1 cellular context compared by ENCODE assay signal in the genomic region with DNA sequence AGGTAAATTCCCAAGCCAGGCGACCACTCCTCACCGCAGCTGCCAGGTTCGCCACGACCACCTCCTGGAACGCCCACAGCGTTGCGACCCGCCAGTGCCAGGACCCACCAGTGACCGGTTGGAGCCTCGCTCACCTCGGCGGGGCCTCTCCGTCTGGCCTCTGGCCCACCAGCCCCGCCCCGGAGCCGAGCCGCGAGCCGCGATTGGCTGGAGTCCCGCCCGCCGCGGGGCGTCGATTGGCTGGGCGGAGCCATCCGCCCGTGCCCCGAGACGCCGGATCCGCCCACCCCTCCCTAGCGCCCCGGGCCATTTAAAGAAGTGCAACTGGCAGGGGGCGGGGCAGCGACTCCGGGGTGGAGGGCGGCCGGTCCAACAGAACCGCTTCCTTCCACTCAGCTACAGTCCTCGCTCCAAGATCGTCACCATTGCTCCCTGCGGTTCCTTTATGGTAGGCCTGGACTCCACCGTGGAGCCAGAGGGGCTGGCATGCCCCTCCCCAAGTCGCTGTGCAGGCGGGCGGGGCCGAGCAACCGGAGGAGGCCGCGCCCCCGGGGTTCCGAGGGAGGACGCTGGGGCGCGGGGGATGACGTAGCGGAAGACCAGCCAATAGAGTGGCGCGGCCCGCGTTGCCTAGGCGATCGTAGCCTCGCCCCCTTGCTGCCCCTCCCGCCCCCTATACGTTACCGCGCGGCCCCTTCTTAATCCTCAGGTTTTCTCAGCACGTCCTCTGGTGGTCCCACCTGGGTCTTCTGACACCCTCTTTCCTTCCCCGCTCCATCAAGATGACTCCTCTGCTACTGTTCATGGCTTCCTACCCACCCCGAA.
A peak's percentile ranks its signal among the peaks of the same experiment; 100 is the strongest.
TF ChIP-seq lines count a peak whose summit lies in the region.

A gene with protein sequence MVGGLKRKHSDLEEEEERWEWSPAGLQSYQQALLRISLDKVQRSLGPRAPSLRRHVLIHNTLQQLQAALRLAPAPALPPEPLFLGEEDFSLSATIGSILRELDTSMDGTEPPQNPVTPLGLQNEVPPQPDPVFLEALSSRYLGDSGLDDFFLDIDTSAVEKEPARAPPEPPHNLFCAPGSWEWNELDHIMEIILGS (minus strand): TSS at position 155 of the 825 bp plus-strand sequence. CDS start 2,255 bp downstream, outside the sequence.

TF ChIP-seq in HepG2, 621 proteins besides CTCF, POLR2A, EP300 and RAD21 (continued from another document and continues in another):
- TF ChIP-seq, protein P1, sequence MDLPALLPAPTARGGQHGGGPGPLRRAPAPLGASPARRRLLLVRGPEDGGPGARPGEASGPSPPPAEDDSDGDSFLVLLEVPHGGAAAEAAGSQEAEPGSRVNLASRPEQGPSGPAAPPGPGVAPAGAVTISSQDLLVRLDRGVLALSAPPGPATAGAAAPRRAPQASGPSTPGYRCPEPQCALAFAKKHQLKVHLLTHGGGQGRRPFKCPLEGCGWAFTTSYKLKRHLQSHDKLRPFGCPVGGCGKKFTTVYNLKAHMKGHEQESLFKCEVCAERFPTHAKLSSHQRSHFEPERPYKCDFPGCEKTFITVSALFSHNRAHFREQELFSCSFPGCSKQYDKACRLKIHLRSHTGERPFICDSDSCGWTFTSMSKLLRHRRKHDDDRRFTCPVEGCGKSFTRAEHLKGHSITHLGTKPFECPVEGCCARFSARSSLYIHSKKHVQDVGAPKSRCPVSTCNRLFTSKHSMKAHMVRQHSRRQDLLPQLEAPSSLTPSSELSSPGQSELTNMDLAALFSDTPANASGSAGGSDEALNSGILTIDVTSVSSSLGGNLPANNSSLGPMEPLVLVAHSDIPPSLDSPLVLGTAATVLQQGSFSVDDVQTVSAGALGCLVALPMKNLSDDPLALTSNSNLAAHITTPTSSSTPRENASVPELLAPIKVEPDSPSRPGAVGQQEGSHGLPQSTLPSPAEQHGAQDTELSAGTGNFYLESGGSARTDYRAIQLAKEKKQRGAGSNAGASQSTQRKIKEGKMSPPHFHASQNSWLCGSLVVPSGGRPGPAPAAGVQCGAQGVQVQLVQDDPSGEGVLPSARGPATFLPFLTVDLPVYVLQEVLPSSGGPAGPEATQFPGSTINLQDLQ (CRISPR knock-in tag; IDR thresholded peaks at IDR 0.05) = no peak
- TF ChIP-seq, protein P2, sequence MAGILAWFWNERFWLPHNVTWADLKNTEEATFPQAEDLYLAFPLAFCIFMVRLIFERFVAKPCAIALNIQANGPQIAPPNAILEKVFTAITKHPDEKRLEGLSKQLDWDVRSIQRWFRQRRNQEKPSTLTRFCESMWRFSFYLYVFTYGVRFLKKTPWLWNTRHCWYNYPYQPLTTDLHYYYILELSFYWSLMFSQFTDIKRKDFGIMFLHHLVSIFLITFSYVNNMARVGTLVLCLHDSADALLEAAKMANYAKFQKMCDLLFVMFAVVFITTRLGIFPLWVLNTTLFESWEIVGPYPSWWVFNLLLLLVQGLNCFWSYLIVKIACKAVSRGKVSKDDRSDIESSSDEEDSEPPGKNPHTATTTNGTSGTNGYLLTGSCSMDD (CRISPR knock-in tag; IDR thresholded peaks at IDR 0.05) = no peak
- 0 out of 2 replicates have a peak, but pooled peaks have one; percentile 15 for TF ChIP-seq ETV6 (CRISPR knock-in tag; conservative IDR thresholded peaks at IDR 0.05)
- no peak for TF ChIP-seq ZBTB1 (CRISPR knock-in tag; IDR thresholded peaks at IDR 0.05; ENCODE audit: borderline replicate concordance)
- peak; percentile 64; the same call in 2 of the 3 replicates for TF ChIP-seq MXI1 (IDR thresholded peaks at IDR 0.05; ENCODE audit: borderline replicate concordance, low read depth, low read length)
- TF ChIP-seq, protein P3, sequence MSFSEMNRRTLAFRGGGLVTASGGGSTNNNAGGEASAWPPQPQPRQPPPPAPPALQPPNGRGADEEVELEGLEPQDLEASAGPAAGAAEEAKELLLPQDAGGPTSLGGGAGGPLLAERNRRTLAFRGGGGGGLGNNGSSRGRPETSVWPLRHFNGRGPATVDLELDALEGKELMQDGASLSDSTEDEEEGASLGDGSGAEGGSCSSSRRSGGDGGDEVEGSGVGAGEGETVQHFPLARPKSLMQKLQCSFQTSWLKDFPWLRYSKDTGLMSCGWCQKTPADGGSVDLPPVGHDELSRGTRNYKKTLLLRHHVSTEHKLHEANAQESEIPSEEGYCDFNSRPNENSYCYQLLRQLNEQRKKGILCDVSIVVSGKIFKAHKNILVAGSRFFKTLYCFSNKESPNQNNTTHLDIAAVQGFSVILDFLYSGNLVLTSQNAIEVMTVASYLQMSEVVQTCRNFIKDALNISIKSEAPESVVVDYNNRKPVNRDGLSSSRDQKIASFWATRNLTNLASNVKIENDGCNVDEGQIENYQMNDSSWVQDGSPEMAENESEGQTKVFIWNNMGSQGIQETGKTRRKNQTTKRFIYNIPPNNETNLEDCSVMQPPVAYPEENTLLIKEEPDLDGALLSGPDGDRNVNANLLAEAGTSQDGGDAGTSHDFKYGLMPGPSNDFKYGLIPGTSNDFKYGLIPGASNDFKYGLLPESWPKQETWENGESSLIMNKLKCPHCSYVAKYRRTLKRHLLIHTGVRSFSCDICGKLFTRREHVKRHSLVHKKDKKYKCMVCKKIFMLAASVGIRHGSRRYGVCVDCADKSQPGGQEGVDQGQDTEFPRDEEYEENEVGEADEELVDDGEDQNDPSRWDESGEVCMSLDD (CRISPR knock-in tag; IDR thresholded peaks at IDR 0.05; ENCODE audit: borderline replicate concordance) = peak; percentile 49; the same call in 1 of the 2 replicates
- TF ChIP-seq, protein P4, sequence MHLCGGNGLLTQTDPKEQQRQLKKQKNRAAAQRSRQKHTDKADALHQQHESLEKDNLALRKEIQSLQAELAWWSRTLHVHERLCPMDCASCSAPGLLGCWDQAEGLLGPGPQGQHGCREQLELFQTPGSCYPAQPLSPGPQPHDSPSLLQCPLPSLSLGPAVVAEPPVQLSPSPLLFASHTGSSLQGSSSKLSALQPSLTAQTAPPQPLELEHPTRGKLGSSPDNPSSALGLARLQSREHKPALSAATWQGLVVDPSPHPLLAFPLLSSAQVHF (CRISPR knock-in tag; IDR thresholded peaks at IDR 0.05) = no peak
- peak; percentile 83 for TF ChIP-seq ZBTB7A (CRISPR knock-in tag; IDR thresholded peaks at IDR 0.05)
- no peak; the same call in 1 of the 2 replicates for TF ChIP-seq ZNF20 (CRISPR knock-in tag; IDR thresholded peaks at IDR 0.05)
- no peak for TF ChIP-seq ZFAT (CRISPR knock-in tag; conservative IDR thresholded peaks at IDR 0.05)
- TF ChIP-seq SIX4 (CRISPR knock-in tag; IDR thresholded peaks at IDR 0.05) = peak; percentile 25; the same call in 1 of the 2 replicates
- no peak for TF ChIP-seq EED (CRISPR knock-in tag; IDR thresholded peaks at IDR 0.05)
- peak; percentile 72 for TF ChIP-seq KAT8 (CRISPR knock-in tag; IDR thresholded peaks at IDR 0.05)
- TF ChIP-seq ZSCAN31 (CRISPR knock-in tag; IDR thresholded peaks at IDR 0.05; ENCODE audit: low read depth) = no peak
- TF ChIP-seq SMAD9 (CRISPR knock-in tag; IDR thresholded peaks at IDR 0.05) = no peak
- TF ChIP-seq ZC3H13 (CRISPR knock-in tag; IDR thresholded peaks at IDR 0.05) = no peak
- TF ChIP-seq, protein P5, sequence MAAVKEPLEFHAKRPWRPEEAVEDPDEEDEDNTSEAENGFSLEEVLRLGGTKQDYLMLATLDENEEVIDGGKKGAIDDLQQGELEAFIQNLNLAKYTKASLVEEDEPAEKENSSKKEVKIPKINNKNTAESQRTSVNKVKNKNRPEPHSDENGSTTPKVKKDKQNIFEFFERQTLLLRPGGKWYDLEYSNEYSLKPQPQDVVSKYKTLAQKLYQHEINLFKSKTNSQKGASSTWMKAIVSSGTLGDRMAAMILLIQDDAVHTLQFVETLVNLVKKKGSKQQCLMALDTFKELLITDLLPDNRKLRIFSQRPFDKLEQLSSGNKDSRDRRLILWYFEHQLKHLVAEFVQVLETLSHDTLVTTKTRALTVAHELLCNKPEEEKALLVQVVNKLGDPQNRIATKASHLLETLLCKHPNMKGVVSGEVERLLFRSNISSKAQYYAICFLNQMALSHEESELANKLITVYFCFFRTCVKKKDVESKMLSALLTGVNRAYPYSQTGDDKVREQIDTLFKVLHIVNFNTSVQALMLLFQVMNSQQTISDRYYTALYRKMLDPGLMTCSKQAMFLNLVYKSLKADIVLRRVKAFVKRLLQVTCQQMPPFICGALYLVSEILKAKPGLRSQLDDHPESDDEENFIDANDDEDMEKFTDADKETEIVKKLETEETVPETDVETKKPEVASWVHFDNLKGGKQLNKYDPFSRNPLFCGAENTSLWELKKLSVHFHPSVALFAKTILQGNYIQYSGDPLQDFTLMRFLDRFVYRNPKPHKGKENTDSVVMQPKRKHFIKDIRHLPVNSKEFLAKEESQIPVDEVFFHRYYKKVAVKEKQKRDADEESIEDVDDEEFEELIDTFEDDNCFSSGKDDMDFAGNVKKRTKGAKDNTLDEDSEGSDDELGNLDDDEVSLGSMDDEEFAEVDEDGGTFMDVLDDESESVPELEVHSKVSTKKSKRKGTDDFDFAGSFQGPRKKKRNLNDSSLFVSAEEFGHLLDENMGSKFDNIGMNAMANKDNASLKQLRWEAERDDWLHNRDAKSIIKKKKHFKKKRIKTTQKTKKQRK (IDR thresholded peaks at IDR 0.05; ENCODE audit: low read length) = no peak
- TF ChIP-seq ZSCAN22 (CRISPR knock-in tag; IDR thresholded peaks at IDR 0.05) = no peak
- TF ChIP-seq ZMYM4 (CRISPR knock-in tag; IDR thresholded peaks at IDR 0.05) = peak; percentile 39; the same call in 1 of the 2 replicates
- TF ChIP-seq, protein P6, sequence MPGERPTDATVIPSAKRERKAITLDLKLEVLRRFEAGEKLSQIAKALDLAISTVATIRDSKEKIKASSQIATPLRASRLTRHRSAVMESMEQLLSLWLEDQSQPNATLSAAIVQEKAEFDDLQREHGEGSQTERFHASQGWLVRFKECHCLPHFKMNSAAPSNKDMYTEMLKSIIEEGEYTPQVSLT (CRISPR knock-in tag; IDR thresholded peaks at IDR 0.05; ENCODE audit: borderline replicate concordance, low read depth) = no peak
- peak; percentile 71 for TF ChIP-seq ATF7-NPFF (CRISPR knock-in tag; IDR thresholded peaks at IDR 0.05; ENCODE audit: low read depth)
- TF ChIP-seq, protein P7, sequence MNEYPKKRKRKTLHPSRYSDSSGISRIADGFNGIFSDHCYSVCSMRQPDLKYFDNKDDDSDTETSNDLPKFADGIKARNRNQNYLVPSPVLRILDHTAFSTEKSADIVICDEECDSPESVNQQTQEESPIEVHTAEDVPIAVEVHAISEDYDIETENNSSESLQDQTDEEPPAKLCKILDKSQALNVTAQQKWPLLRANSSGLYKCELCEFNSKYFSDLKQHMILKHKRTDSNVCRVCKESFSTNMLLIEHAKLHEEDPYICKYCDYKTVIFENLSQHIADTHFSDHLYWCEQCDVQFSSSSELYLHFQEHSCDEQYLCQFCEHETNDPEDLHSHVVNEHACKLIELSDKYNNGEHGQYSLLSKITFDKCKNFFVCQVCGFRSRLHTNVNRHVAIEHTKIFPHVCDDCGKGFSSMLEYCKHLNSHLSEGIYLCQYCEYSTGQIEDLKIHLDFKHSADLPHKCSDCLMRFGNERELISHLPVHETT (CRISPR knock-in tag; conservative IDR thresholded peaks at IDR 0.05) = no peak; the same call in 1 of the 2 replicates
- TF ChIP-seq, protein P8, sequence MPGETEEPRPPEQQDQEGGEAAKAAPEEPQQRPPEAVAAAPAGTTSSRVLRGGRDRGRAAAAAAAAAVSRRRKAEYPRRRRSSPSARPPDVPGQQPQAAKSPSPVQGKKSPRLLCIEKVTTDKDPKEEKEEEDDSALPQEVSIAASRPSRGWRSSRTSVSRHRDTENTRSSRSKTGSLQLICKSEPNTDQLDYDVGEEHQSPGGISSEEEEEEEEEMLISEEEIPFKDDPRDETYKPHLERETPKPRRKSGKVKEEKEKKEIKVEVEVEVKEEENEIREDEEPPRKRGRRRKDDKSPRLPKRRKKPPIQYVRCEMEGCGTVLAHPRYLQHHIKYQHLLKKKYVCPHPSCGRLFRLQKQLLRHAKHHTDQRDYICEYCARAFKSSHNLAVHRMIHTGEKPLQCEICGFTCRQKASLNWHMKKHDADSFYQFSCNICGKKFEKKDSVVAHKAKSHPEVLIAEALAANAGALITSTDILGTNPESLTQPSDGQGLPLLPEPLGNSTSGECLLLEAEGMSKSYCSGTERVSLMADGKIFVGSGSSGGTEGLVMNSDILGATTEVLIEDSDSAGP (CRISPR knock-in tag; IDR thresholded peaks at IDR 0.05; ENCODE audit: borderline replicate concordance) = peak; percentile 94
- peak; percentile 64; the same call in 1 of the 2 replicates for TF ChIP-seq ZBTB20 (CRISPR knock-in tag; IDR thresholded peaks at IDR 0.05; ENCODE audit: borderline replicate concordance, low read depth)
